18 cellular contexts compared by ENCODE assay signal in genomic region chr3:111807826-111808225, GRCh38. TPM values are rescaled to one million over a fixed set of nuclear protein-coding genes. Genes with fewer than 3 reads are reported as not detected.
DNase-seq lines count a peak whose midpoint lies in the region; ATAC-seq, FAIRE-seq and TF ChIP-seq lines count a peak whose summit lies in the region.
"Had no signal": no experiment of that assay in that cellular context is flagged by ENCODE, and none has a peak within 500 bp of the region (broad histone marks: within the 10 kb centered on the region; RNA-seq: fewer than 3 reads in every experiment).

No MANE protein-coding gene starts in this region.

- H3K36me3 ChIP-seq in PC-3 (ENCODE audit: low read depth, low read length) (no peaks in the 10 kb centered on the region), kidney (ENCODE audit: control insufficient read depth in 1 of 2, insufficient read depth in 2 of 2, low read length in 2 of 2) (no peaks in the 10 kb centered on the region), trophoblast cell (ENCODE audit: control insufficient read depth in 1 of 2, insufficient read depth in 2 of 2, low read length in 2 of 2) (no peaks in the 10 kb centered on the region), adrenal gland (replicated peaks in 1 of 2) (no peaks in the 10 kb centered on the region)
- H3K36me3 ChIP-seq: SJCRH30 had no signal

- CTCF ChIA-PET in PC-3 (lab: Charles Lee) = interaction anchor here (1.1 kb wide), 1 partner anchor 53 kb away, joined by 3 read pairs; no protein-coding TSS in a partner anchor

- peak overlapping the region; percentile 77 for H4K91ac ChIP-seq in trophoblast cell (ENCODE audit: low read depth, low read length)

- H3F3A ChIP-seq in PC-3 (ENCODE audit: low read length, unreplicated experiment) = peaks cover 8% of the 10 kb centered on the region

- H4K8ac ChIP-seq in trophoblast cell (ENCODE audit: low read depth, low read length) = no peak overlapping the region

- H3K4ac ChIP-seq in trophoblast cell (ENCODE audit: low read depth, low read length) = no peak overlapping the region

- H3K23ac ChIP-seq in trophoblast cell (ENCODE audit: low read length) = no peak overlapping the region

- FAIRE-seq in kidney (lab: Jason Lieb, UNC) = no peak

- H3K9me2 ChIP-seq in PC-3 (replicated peaks; ENCODE audit: low read length) = no peaks in the 10 kb centered on the region

- peak overlapping the region; percentile 86 for H2BK120ac ChIP-seq in trophoblast cell (ENCODE audit: insufficient read depth, low read length, poor library complexity)

- H3K4me2 ChIP-seq in PC-3 (ENCODE audit: low read length) (peak overlapping the region; percentile 24; the same call in 1 of the 2 replicates), trophoblast cell (ENCODE audit: low read length) (no peak overlapping the region)
- H3K4me2 ChIP-seq: GM23338 had no signal

- H2AFZ ChIP-seq in PC-3 (ENCODE audit: low read length) (no peak overlapping the region), trophoblast cell (ENCODE audit: insufficient read depth, low read length, poor library complexity) (no peak overlapping the region)
- H2AFZ ChIP-seq: GM23338 had no signal

- peak overlapping the region; percentile 49 for H2BK12ac ChIP-seq in trophoblast cell (ENCODE audit: low read length)

- H3K79me1 ChIP-seq in trophoblast cell (ENCODE audit: low read length) = peaks cover 12% of the 10 kb centered on the region

- H3K9me3 ChIP-seq in PC-3 (ENCODE audit: low read length) = no peaks in the 10 kb centered on the region
- no peaks in the 10 kb centered on the region for H3K9me3 ChIP-seq in kidney (ENCODE audit: control insufficient read depth in 1 of 2, low read length in 2 of 2)
- H3K9me3 ChIP-seq in trophoblast cell (ENCODE audit: insufficient read depth, low read depth, low read length) = no peaks in the 10 kb centered on the region
- no peaks in the 10 kb centered on the region for H3K9me3 ChIP-seq in adrenal gland (replicated peaks in 1 of 3)
- H3K9me3 ChIP-seq: SJCRH30 had no signal

- no peak overlapping the region for H4K12ac ChIP-seq in trophoblast cell (ENCODE audit: low read depth, low read length)

- no peak overlapping the region for H2BK5ac ChIP-seq in trophoblast cell (ENCODE audit: low read depth, low read length, poor library complexity)

- H4K20me1 ChIP-seq in PC-3 (ENCODE audit: low read length) = no peaks in the 10 kb centered on the region

- no peak for TF ChIP-seq POLR2A in adrenal gland (IDR thresholded peaks at IDR 0.05)

- H2AK5ac ChIP-seq in trophoblast cell (ENCODE audit: low read length) = no peak overlapping the region

- H3K27ac ChIP-seq in PC-3 (ENCODE audit: low read length) (peak overlapping the region; percentile 14; the same call in 1 of the 2 replicates), kidney (ENCODE audit: low read depth in 2 of 2, low read length in 2 of 2) (peak overlapping the region; percentile 29 to 79), trophoblast cell (ENCODE audit: low read depth, low read length) (no peak overlapping the region), adrenal gland (no peak overlapping the region)
- H3K27ac ChIP-seq: SJCRH30 had no signal

- no peak overlapping the region for H3K18ac ChIP-seq in trophoblast cell (ENCODE audit: low read length)

- DNase-seq in ACHN (peak; percentile 32), PC-3 (no peak), kidney (no peak), trophoblast cell (no peak), OCI-M1 (lab: John Stamatoyannopoulos, UW) (no peak), HT-29 (ENCODE audit: low spot score) (no peak), Right ventricle myocardium superior (no peak), adrenal gland (no peak)
- DNase-seq: CD8-positive, alpha-beta T cell; DND-41; GDM1; Kasumi-1; MV-4-11; NCI-H1436; NCI-H2029 treated with DMSO at 0.1 percent for 48 hours; NCI-H510A treated with DMSO at 0.1 percent for 48 hours; SJCRH30 had no signal

- H3K9ac ChIP-seq in PC-3 (ENCODE audit: low read length) = no peak overlapping the region
- no peak overlapping the region for H3K9ac ChIP-seq in kidney (ENCODE audit: low read length in 2 of 2)
- no peak overlapping the region for H3K9ac ChIP-seq in trophoblast cell (ENCODE audit: low read length)

- H3K4me1 ChIP-seq in PC-3 (ENCODE audit: insufficient read depth, low read length) (peaks cover 69% of the 10 kb centered on the region), kidney (ENCODE audit: control insufficient read depth in 1 of 2, insufficient read depth in 1 of 2, low read depth in 1 of 2, low read length in 2 of 2) (peaks cover 13 to 47% of the 10 kb centered on the region in 2 donors), trophoblast cell (ENCODE audit: control insufficient read depth in 1 of 2, insufficient read depth in 2 of 2, low read length in 2 of 2) (peaks cover 10 to 14% of the 10 kb centered on the region in 2 experiments), adrenal gland (replicated peaks in 1 of 2) (peaks cover under 1 to 5% of the 10 kb centered on the region in 2 donors)

- H3K4me3 ChIP-seq in PC-3 (ENCODE audit: low read length) (no peak overlapping the region), kidney (ENCODE audit: low read length in 2 of 2) (peak overlapping the region in 1 of 2 donors; percentile 3), trophoblast cell (ENCODE audit: low read depth, low read length) (no peak overlapping the region), adrenal gland (no peak overlapping the region)
- H3K4me3 ChIP-seq: GM23338, SJCRH30 had no signal

- no TSS peak for BruUV-seq in PC-3 (replicated peaks; lab: Mats Ljungman, UMichigan)

- ATAC-seq in PC-3 = no peak
- ATAC-seq in Right ventricle myocardium superior (ENCODE audit: poor library complexity) = no peak
- ATAC-seq: CD8-positive, alpha-beta T cell; GM23338 had no signal

- WGBS in trophoblast cell (ENCODE audit: extremely low coverage, insufficient coverage, insufficient read length) = no CpG with 5 or more reads among the region's 1 CpG
- 73 to 90% (median 83%) methylated on average over 1 of the region's 1 CpG for WGBS in adrenal gland, 4 donors

- TF ChIP-seq CTCF in PC-3 (conservative IDR thresholded peaks at IDR 0.05; ENCODE audit: low read depth, low read length) (no peak), kidney (IDR thresholded peaks at IDR 0.05; ENCODE audit: borderline replicate concordance, extremely low read depth, insufficient read depth) (no peak), adrenal gland (IDR thresholded peaks at IDR 0.05) (no peak)

- POLR2A ChIA-PET in PC-3 (lab: Charles Lee; ENCODE audit: unreplicated experiment) = interaction anchor here (0.6 kb wide), 1 partner anchor 222 kb away, joined by 9 read pairs; no protein-coding TSS in a partner anchor

- in situ Hi-C loops in ACHN (cut with HindIII; ENCODE audit: low pct_ligation_motif_present, low pct_unique_long_range_greater_than_20kb, low sequenced_read_pairs) = no loop called here

- intact Hi-C loops in PC-3 (cut with micrococcal nuclease) = loop anchor here (1.0 to 5.0 kb wide), 2 partner anchors 41 to 163 kb away; no protein-coding TSS in a partner anchor
- intact Hi-C loops in kidney (cut with DNase I) = no loop called here
- intact Hi-C loops in Right ventricle myocardium superior (cut with DNase I) = no loop called here
- intact Hi-C loops in adrenal gland (cut with DNase I) = loop anchor here in 1 of 2 donors (10.0 kb wide), 1 partner anchor 63 kb away; no protein-coding TSS in a partner anchor

- peak overlapping the region; percentile 79 for H3K14ac ChIP-seq in trophoblast cell (ENCODE audit: low read length)

- no peaks in the 10 kb centered on the region for H3K79me2 ChIP-seq in PC-3 (ENCODE audit: low read length)
- no peaks in the 10 kb centered on the region for H3K79me2 ChIP-seq in trophoblast cell (ENCODE audit: control insufficient read depth, insufficient read depth, low read length, poor library complexity)

- no peaks in the 10 kb centered on the region for H3K27me3 ChIP-seq in PC-3 (ENCODE audit: low read length)
- H3K27me3 ChIP-seq in trophoblast cell (ENCODE audit: insufficient read depth, low read length) = no peaks in the 10 kb centered on the region
- no peaks in the 10 kb centered on the region for H3K27me3 ChIP-seq in adrenal gland
- H3K27me3 ChIP-seq: SJCRH30 had no signal

RNA-seq across cellular contexts. Expression of gene PHLDB2, which starts 51.2 kb away (rescaled TPM):
- total RNA-seq in PC-3 (2014; rRNA removed) = 90.1 and 104 TPM in 2 replicates
- total RNA-seq in kidney = 85.6 TPM
- 28.0 TPM for polyA plus RNA-seq in kidney (ENCODE audit: insufficient read depth, low read depth, low replicate concordance)
- polyA plus RNA-seq in trophoblast cell (2013) = 23.8 and 24.1 TPM in 2 replicates
- total RNA-seq in HT-29 (2014; rRNA removed; shearing (Covaris generic)) = 0.21 TPM in 1 of 2 replicates, not detected in the other
- 122 TPM for total RNA-seq in Right ventricle myocardium superior
- 10 to 100 TPM in 7 of 8 donors, 1 to 10 TPM in 1; 7.4 to 26.1 (median 13.9) TPM for total RNA-seq in adrenal gland
- polyA plus RNA-seq in adrenal gland = 10 to 100 TPM in 2 of 3 donors, 1 to 10 TPM in 1; 6.2 to 39.6 (median 12.9) TPM

Comparison
In these comparisons a context has a peak if more than half of its experiments do, and no peak if none do; other contexts are left out.
1. H3K27ac ChIP-seq: peak in PC-3 (single experiment) and kidney (2 of 2); none in trophoblast cell (single experiment) and adrenal gland (0 of 5).